16 cellular contexts compared by ENCODE assay signal in the genomic region with DNA sequence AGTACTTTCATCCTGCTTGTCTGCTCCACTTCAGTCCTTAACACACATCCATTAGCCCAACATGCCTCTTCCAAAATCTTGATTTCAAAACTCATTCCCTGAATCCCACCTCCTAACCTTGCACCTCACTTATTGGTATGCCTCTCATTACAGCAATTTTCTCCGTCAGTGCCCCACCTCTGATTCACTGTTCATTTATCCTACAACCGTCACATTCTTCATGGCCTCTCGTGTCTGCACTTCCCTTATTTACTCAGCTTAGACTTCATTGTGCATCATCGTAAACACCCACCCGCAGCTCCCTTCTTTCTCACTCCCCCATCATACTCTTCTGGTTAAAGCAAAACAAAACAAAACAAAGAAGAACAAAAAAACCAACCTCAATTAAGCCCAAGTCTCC.
"Had no signal": no experiment of that assay in that cellular context is flagged by ENCODE, and none has a peak within 500 bp of the region (broad histone marks: within the 10 kb centered on the region; RNA-seq: fewer than 3 reads in every experiment).

No MANE protein-coding gene starts in this region.

- H3K4me3 Mint-ChIP-seq: activated naive CD8-positive, alpha-beta T cell treated with anti-CD3 and anti-CD28 coated beads for 36 hours; activated T-cell treated with anti-CD3 and anti-CD28 coated beads, Interleukin-2, amount 50 U/mL, for 24 hours had no signal

- FAIRE-seq: urothelium cell line had no signal

- DNase-seq: activated CD4-positive, alpha-beta T cell treated with anti-CD3 and anti-CD28 coated beads, Interleukin-2, amount 50 U/mL, for 4 hours; activated CD4-positive, CD25-positive, alpha-beta regulatory T cell treated with anti-CD3 and anti-CD28 coated beads, Interleukin-2, amount 50 U/mL, for 72 hours; activated effector memory CD4-positive, alpha-beta T cell treated with anti-CD3 and anti-CD28 coated beads, Interleukin-2, amount 50 U/mL, for 16 hours; activated naive CD8-positive, alpha-beta T cell treated with anti-CD3 and anti-CD28 coated beads for 36 hours; activated T-cell treated with anti-CD3 and anti-CD28 coated beads, Interleukin-2, amount 50 U/mL, for 24 hours; aorta; central memory CD4-positive, alpha-beta T cell; effector CD8-positive, alpha-beta T cell; hypothalamus; left cardiac atrium; lower lobe of right lung; midbrain; retina had no signal

- H3K4me3 ChIP-seq: coronary artery, lower lobe of right lung had no signal

- H3K36me3 ChIP-seq: lower lobe of right lung had no signal

- H3K27ac ChIP-seq: coronary artery, lower lobe of right lung, parathyroid adenoma had no signal

- H3K9me3 ChIP-seq: lower lobe of right lung had no signal

- ATAC-seq: left cardiac atrium, lower lobe of right lung had no signal

- H3K27ac Mint-ChIP-seq: activated naive CD8-positive, alpha-beta T cell treated with anti-CD3 and anti-CD28 coated beads for 36 hours; activated T-cell treated with anti-CD3 and anti-CD28 coated beads, Interleukin-2, amount 50 U/mL, for 24 hours had no signal

- H3K4me1 ChIP-seq: lower lobe of right lung, parathyroid adenoma had no signal
